ENCODE assay signal across 15 cellular contexts in the genomic region with DNA sequence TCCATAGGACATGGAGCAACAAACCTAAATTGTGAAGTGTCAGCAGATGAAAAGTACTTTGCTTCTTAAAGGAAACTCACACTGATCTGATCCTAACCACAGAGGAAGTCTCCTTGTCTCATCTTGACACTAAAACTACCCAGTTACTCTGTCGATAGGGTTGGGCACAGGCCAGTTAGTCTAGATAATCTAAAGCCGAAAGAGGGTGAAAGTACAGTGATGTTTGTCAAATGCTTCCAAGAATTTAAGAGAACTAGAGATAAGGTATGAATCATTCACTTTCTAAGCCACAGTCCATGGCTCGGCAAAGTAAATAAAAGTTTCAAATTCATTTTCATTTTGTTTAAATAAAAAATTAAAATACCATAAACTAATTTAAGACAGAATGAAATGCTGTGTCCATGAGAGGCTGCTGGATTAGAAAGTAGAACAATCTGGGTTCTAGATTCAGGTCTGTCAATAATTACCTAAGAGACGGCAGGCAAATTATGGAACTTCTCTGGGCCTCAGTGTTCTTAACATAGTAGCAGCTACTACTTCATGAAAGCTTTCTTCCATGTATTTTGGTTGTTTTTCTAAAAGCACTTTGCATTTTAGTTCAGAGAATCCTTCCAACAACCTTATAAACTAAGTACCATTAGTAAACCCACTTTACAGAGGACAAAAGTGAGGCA.
DNase-seq lines count a peak whose midpoint lies in the region; ATAC-seq, FAIRE-seq and TF ChIP-seq lines count a peak whose summit lies in the region.
"Had no signal": no experiment of that assay in that cellular context is flagged by ENCODE, and none has a peak within 500 bp of the region (broad histone marks: within the 10 kb centered on the region; RNA-seq: fewer than 3 reads in every experiment).

No MANE protein-coding gene starts in this region.

- peak overlapping the region; percentile 44; the same call in 1 of the 2 replicates for H2BK120ac ChIP-seq in IMR-90 (ENCODE audit: low read depth, low read length)

- H3K23ac ChIP-seq in IMR-90 (ENCODE audit: low read depth, low read length), result no peak overlapping the region; the same call in 1 of the 2 replicates

- H3K9ac ChIP-seq in IMR-90 (ENCODE audit: low read depth, low read length) (no peak overlapping the region), K562 (ENCODE audit: insufficient read depth in 1 of 2, low read depth in 2 of 2, low read length in 2 of 2) (no peak overlapping the region)

- TF ChIP-seq CTCF in IMR-90 (conservative IDR thresholded peaks at IDR 0.05; ENCODE audit: low read depth, low read length) (no peak), K562 (IDR thresholded peaks at IDR 0.05 in 2 of 3, conservative IDR thresholded peaks at IDR 0.05 in 1 of 3; ENCODE audit: insufficient read depth in 2 of 3, low read depth in 1 of 3, low read length in 3 of 3) (no peak)

- BruUV-seq in IMR-90 (replicated peaks; lab: Mats Ljungman, UMichigan) (no TSS peak), K562 (replicated peaks; lab: Mats Ljungman, UMichigan) (no TSS peak)

- CTCF ChIA-PET in IMR-90 (lab: Yijun Ruan, JAX), result no interaction called here
- CTCF ChIA-PET in K562 (lab: Yijun Ruan, JAX; ENCODE audit: low intra/inter-chr PET ratio), result no interaction called here

- peak overlapping the region; percentile 26; the same call in 1 of the 2 replicates for H4K91ac ChIP-seq in IMR-90 (ENCODE audit: insufficient read depth, low read depth, low read length)

- peak overlapping the region; percentile 53 for H2BK5ac ChIP-seq in IMR-90 (ENCODE audit: low read depth, low read length, poor library complexity, severe bottlenecking)

- dilution Hi-C loops in IMR-90 (cut with HindIII; ENCODE audit: low sequenced_read_pairs, unreplicated experiment), result no loop called here

- H3K4me3 ChIP-seq in ACC112 (ENCODE audit: low read depth, low read length) (peak overlapping the region; percentile 47), IMR-90 (ENCODE audit: insufficient read depth, low read depth, low read length) (no peak overlapping the region; the same call in 1 of the 2 replicates), K562 (no peak overlapping the region)
- H3K4me3 ChIP-seq: A549, SJCRH30 had no signal

- H4K5ac ChIP-seq in IMR-90 (ENCODE audit: low read depth, low read length), result peak overlapping the region; percentile 37; the same call in 1 of the 2 replicates

- peak overlapping the region; percentile 4; the same call in 1 of the 2 replicates for H2BK20ac ChIP-seq in IMR-90 (ENCODE audit: low read depth, low read length)

- WGBS in IMR-90 (ENCODE audit: extremely low coverage in 2 of 2, insufficient read length in 1 of 2), 2 experiments, result no CpG with 5 or more reads among the region's 4 CpGs
- WGBS in K562 (ENCODE audit: insufficient coverage, low coverage, missing lambda C conversion rate), result 0% methylated on average over 4 of the region's 4 CpGs

- H3K4ac ChIP-seq in IMR-90 (ENCODE audit: low read depth, low read length), result no peak overlapping the region

- H3K79me2 ChIP-seq in ACC112 (ENCODE audit: control insufficient read depth, insufficient read depth, low read length, unreplicated experiment) (no peaks in the 10 kb centered on the region), K562 (ENCODE audit: control insufficient read depth, insufficient read depth, low read length) (no peaks in the 10 kb centered on the region)

- POLR2A ChIA-PET in IMR-90 (lab: Charles Lee; ENCODE audit: unreplicated experiment), result no interaction called here
- POLR2A ChIA-PET in K562 (lab: Yijun Ruan, JAX), result interaction anchor here (0.6 kb wide), 1 partner anchor 498 kb away, joined by 3 read pairs; no protein-coding TSS in a partner anchor

- TF ChIP-seq RAD21 in IMR-90 (IDR thresholded peaks at IDR 0.05; ENCODE audit: low read length) (no peak), K562 (CRISPR knock-in tag; conservative IDR thresholded peaks at IDR 0.05 in 1 of 2, IDR thresholded peaks at IDR 0.05 in 1 of 2) (no peak)

- H3K9me1 ChIP-seq in IMR-90 (ENCODE audit: insufficient read depth, low read length) (no peaks in the 10 kb centered on the region), K562 (ENCODE audit: control insufficient read depth, insufficient read depth, low read length) (no peaks in the 10 kb centered on the region)

- H3K18ac ChIP-seq in IMR-90 (ENCODE audit: low read depth, low read length), result peak overlapping the region; percentile 34; the same call in 1 of the 2 replicates

- H3K4me1 ChIP-seq in ACC112 (ENCODE audit: control insufficient read depth, insufficient read depth, low read length, unreplicated experiment) (peaks cover 17% of the 10 kb centered on the region), IMR-90 (ENCODE audit: control insufficient read depth, insufficient read depth, low read length) (peaks cover 4% of the 10 kb centered on the region), K562 (replicated peaks in 1 of 2; ENCODE audit: control insufficient read depth in 2 of 2, insufficient read depth in 2 of 2, low read length in 2 of 2) (no peaks in the 10 kb centered on the region)
- H3K4me1 ChIP-seq: A549, SJCRH30 had no signal

- DNase-seq in IMR-90 (peak; percentile 89), K562 (ENCODE audit: extremely low read depth in 1 of 4, low spot score in 3 of 4) (peak in 2 of 4 experiments; percentile 14 to 21), left lobe of liver (ENCODE audit: low spot score) (peak; percentile 52), NCI-H1417 (lab: John Stamatoyannopoulos, UW) (no peak), G401 (ENCODE audit: low spot score) (no peak), NCI-H524 (lab: John Stamatoyannopoulos, UW) (no peak)
- DNase-seq: activated CD8-positive, alpha-beta T cell treated with anti-CD3 and anti-CD28 coated beads for 36 hours; activated naive CD8-positive, alpha-beta T cell treated with anti-CD3 and anti-CD28 coated beads, Interleukin-2, amount 10 ng/mL, durations not matched to agents 7 days and 5 days; NCI-H2107; retina; SJCRH30 had no signal

- FAIRE-seq in K562 (lab: Jason Lieb, UNC), result peak; percentile 29
- FAIRE-seq: A549, GM19239 had no signal

- peak overlapping the region; percentile 89; the same call in 1 of the 2 replicates for H3K4me2 ChIP-seq in IMR-90 (ENCODE audit: low read depth, low read length)
- no peak overlapping the region for H3K4me2 ChIP-seq in K562 (ENCODE audit: insufficient read depth, low read length)
- H3K4me2 ChIP-seq: A549 had no signal

- H3K27ac ChIP-seq in ACC112 (ENCODE audit: low read depth, low read length), result peak overlapping the region; percentile 22
- H3K27ac ChIP-seq in IMR-90 (ENCODE audit: insufficient read depth, low read length), result peak overlapping the region; percentile 75; the same call in 1 of the 2 replicates
- H3K27ac ChIP-seq in K562 (ENCODE audit: extremely low read depth, low read depth, low read length), result no peak overlapping the region
- H3K27ac ChIP-seq: A549, SJCRH30 had no signal

- no peak overlapping the region for H3K56ac ChIP-seq in IMR-90 (ENCODE audit: extremely low read depth, insufficient read depth, low read length)

- H2AK9ac ChIP-seq in IMR-90 (replicated peaks; ENCODE audit: low read depth, low read length, poor library complexity), result no peak overlapping the region

- H2AFZ ChIP-seq in ACC112 (ENCODE audit: low read length, unreplicated experiment) (peak overlapping the region; percentile 83), IMR-90 (replicated peaks; ENCODE audit: low read length, poor library complexity) (no peak overlapping the region), K562 (ENCODE audit: low read depth, low read length) (no peak overlapping the region)

- H3K9me3 ChIP-seq in IMR-90 (ENCODE audit: control insufficient read depth, insufficient read depth, low read length) (peaks cover 10% of the 10 kb centered on the region), K562 (replicated peaks; ENCODE audit: control insufficient read depth, insufficient read depth, low read depth, low read length) (no peaks in the 10 kb centered on the region)
- H3K9me3 ChIP-seq: A549, SJCRH30 had no signal

- H3K36me3 ChIP-seq in ACC112 (ENCODE audit: insufficient read depth, low read length) (no peaks in the 10 kb centered on the region), IMR-90 (ENCODE audit: control insufficient read depth, insufficient read depth, low read length) (no peaks in the 10 kb centered on the region), K562 (ENCODE audit: control insufficient read depth, insufficient read depth, low read length) (no peaks in the 10 kb centered on the region)
- H3K36me3 ChIP-seq: SJCRH30 had no signal

- H2BK15ac ChIP-seq in IMR-90 (ENCODE audit: low read depth, low read length), result no peak overlapping the region

- H3K27me3 ChIP-seq in ACC112 (ENCODE audit: insufficient read depth, low read length), result peaks cover 5% of the 10 kb centered on the region; the same call in 1 of the 2 replicates
- H3K27me3 ChIP-seq in IMR-90 (ENCODE audit: control insufficient read depth, insufficient read depth, low read length), result no peaks in the 10 kb centered on the region
- H3K27me3 ChIP-seq in K562 (ENCODE audit: control insufficient read depth in 2 of 2, insufficient read depth in 2 of 2, low read length in 2 of 2), result no peaks in the 10 kb centered on the region
- H3K27me3 ChIP-seq: SJCRH30 had no signal

- TF ChIP-seq POLR2A in IMR-90 (IDR thresholded peaks at IDR 0.05; ENCODE audit: low read depth, low read length) (no peak), K562 (conservative IDR thresholded peaks at IDR 0.05) (no peak)

- intact Hi-C loops in IMR-90 (cut with micrococcal nuclease), result no loop called here
- intact Hi-C loops in K562 (cut with micrococcal nuclease), result no loop called here

- H3K79me1 ChIP-seq in IMR-90 (ENCODE audit: low read depth in 1 of 2, low read length in 2 of 2), result 0 out of 4 replicates have a peak, but pooled peaks cover 0 to 4% of the 10 kb centered on the region in 2 experiments

- ATAC-seq in IMR-90 (ENCODE audit: low read depth), result peak; percentile 94
- ATAC-seq in K562, result no peak
- ATAC-seq in left lobe of liver, result peak; percentile 91
- ATAC-seq in HG02852 (IDR thresholded peaks at IDR 0.05; ENCODE audit: unreplicated experiment), result no peak
- ATAC-seq: A549; activated CD8-positive, alpha-beta T cell treated with anti-CD3 and anti-CD28 coated beads for 36 hours had no signal

- in situ Hi-C loops in IMR-90 (cut with MboI; ENCODE audit: low sequenced_read_pairs), result no loop called here
- in situ Hi-C loops in K562 (cut with MboI), result no loop called here
- in situ Hi-C loops in G401 (cut with HindIII; ENCODE audit: low sequenced_read_pairs), result no loop called here

- no peak for TF ChIP-seq EP300 in K562 (IDR thresholded peaks at IDR 0.05; ENCODE audit: low read length)

- no peak overlapping the region for H3K14ac ChIP-seq in IMR-90 (replicated peaks; ENCODE audit: low read depth, low read length)

- H4K20me1 ChIP-seq in IMR-90 (ENCODE audit: insufficient read depth, low read length) (no peaks in the 10 kb centered on the region), K562 (replicated peaks; ENCODE audit: control insufficient read depth, insufficient read depth, low read length) (no peaks in the 10 kb centered on the region)

- H4K8ac ChIP-seq in IMR-90 (ENCODE audit: low read depth in 2 of 2, low read length in 2 of 2), result no peak overlapping the region

- H2AK5ac ChIP-seq in IMR-90 (ENCODE audit: low read depth, low read length), result no peak overlapping the region

TF ChIP-seq in K562, 482 proteins besides CTCF, POLR2A, EP300 and RAD21 (continues in another document):
- TF ChIP-seq CBFA2T3 (IDR thresholded peaks at IDR 0.05), result 0 out of 2 replicates have a peak, but pooled peaks have one; percentile 7

Comparison
In these comparisons a context has a peak if more than half of its experiments do, and no peak if none do; other contexts are left out.
1. ATAC-seq: peak in IMR-90 (single experiment) and left lobe of liver (single experiment); none in K562 (single experiment) and HG02852 (single experiment).
2. DNase-seq: peak in IMR-90 (single experiment) and left lobe of liver (single experiment); none in NCI-H1417 (0 of 3), G401 (single experiment) and NCI-H524 (0 of 2).